Comparison of ENCODE assay signal across 9 cellular contexts in the genomic region with DNA sequence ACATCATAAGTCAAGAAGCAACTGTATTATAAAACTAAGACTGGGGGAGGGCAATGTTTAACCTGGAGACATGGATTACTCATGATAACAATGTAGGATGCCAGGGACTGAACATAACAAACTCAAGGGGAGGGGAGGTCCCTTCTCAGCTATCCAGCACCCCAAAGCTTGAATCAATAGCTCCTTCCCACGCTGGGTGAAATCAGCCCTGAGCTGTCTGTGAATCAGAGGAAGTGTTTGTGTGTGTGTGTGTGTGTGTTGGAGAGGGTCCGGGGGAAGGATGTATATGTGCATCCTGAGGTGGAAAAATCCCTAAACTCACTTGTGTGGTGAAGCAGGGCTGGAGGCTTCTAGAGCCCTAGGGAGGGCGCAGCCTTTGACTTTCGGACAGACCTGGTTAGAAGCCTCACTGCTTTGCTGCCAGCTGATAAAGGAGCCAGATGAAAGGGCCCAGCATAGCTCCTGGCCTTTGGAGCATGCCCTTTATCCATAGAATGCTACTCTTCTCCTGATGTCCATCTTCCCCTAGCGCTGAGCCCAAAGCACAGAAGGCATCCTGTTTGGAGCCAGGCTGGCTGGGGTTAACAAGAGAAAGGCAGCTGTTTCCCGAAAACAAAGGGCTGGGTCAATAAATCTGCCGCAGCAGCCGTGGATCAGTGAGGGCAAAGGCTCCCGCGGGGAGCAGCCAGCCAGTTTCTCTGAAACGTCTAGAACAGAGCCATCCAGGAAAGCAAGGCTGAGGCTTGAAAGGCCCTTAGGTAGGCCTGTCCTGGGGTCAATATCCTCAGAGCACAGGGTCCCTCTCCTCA. TPM values are rescaled to one million over a fixed set of nuclear protein-coding genes. Genes with fewer than 3 reads are reported as not detected.
DNase-seq lines count a peak whose midpoint lies in the region; ATAC-seq, FAIRE-seq and TF ChIP-seq lines count a peak whose summit lies in the region.
"Had no signal": no experiment of that assay in that cellular context is flagged by ENCODE, and none has a peak within 500 bp of the region (broad histone marks: within the 10 kb centered on the region; RNA-seq: fewer than 3 reads in every experiment).

No MANE protein-coding gene starts in this region.

- peak; percentile 82 for DNase-seq in M059J (ENCODE audit: low read depth)
- peak; percentile 98 for DNase-seq in bronchial epithelial cell (ENCODE audit: low read depth)
- no peak for DNase-seq in GOT3 (lab: John Stamatoyannopoulos, UW)
- DNase-seq in GF-D8 (lab: John Stamatoyannopoulos, UW), result no peak
- no peak for DNase-seq in HuH-7 (ENCODE audit: low spot score)

- H3K36me3 ChIP-seq in BLaER1 (no peaks in the 10 kb centered on the region), bronchial epithelial cell (ENCODE audit: control insufficient read depth, insufficient read depth, low read length) (no peaks in the 10 kb centered on the region), muscle layer of duodenum (ENCODE audit: control insufficient read depth in 1 of 2, insufficient read depth in 2 of 2, low read length in 2 of 2) (no peaks in the 10 kb centered on the region)

- H3K27ac ChIP-seq in BLaER1 (no peak overlapping the region), muscle layer of duodenum (ENCODE audit: low read length) (peak overlapping the region; percentile 8)

- H3K9ac ChIP-seq in BLaER1, result no peak overlapping the region

- no peaks in the 10 kb centered on the region for H3K9me3 ChIP-seq in BLaER1
- no peaks in the 10 kb centered on the region for H3K9me3 ChIP-seq in muscle layer of duodenum (ENCODE audit: control insufficient read depth in 1 of 2, low read length in 2 of 2)

- H4K20me1 ChIP-seq in BLaER1, result no peaks in the 10 kb centered on the region

- no peak for TF ChIP-seq CTCF in bronchial epithelial cell (IDR thresholded peaks at IDR 0.05; ENCODE audit: insufficient read depth, low read length, severe bottlenecking)

- H3K4me3 ChIP-seq in BLaER1 (no peak overlapping the region), bronchial epithelial cell (ENCODE audit: low read depth, low read length) (no peak overlapping the region), muscle layer of duodenum (ENCODE audit: low read depth in 1 of 2, low read length in 2 of 2) (no peak overlapping the region)

- H3K27me3 ChIP-seq in BLaER1, result no peaks in the 10 kb centered on the region
- no peaks in the 10 kb centered on the region for H3K27me3 ChIP-seq in bronchial epithelial cell (ENCODE audit: control insufficient read depth, insufficient read depth, low read length)
- no peaks in the 10 kb centered on the region for H3K27me3 ChIP-seq in muscle layer of duodenum (ENCODE audit: low read depth, low read length)

- peaks cover 12% of the 10 kb centered on the region for H3K4me1 ChIP-seq in BLaER1
- H3K4me1 ChIP-seq in muscle layer of duodenum (ENCODE audit: control insufficient read depth in 1 of 2, insufficient read depth in 2 of 2, low read length in 2 of 2), result peaks cover 4 to 10% of the 10 kb centered on the region in 2 donors

- no peak for ATAC-seq in GM18498 (IDR thresholded peaks at IDR 0.05; ENCODE audit: unreplicated experiment)

- no peak for FAIRE-seq in bronchial epithelial cell (lab: Jason Lieb, UNC)
- FAIRE-seq: colon had no signal

- peak overlapping the region; percentile 60 for H3K4me2 ChIP-seq in BLaER1

RNA-seq across cellular contexts. Expression of gene TNKS1BP1, which starts 35.8 kb away (rescaled TPM):
- 18.4 and 44.4 TPM in 2 replicates for total RNA-seq in M059J (2014; rRNA removed; shearing (Covaris generic))
- total RNA-seq in bronchial epithelial cell, result 67.9 and 160 TPM in 2 replicates

RNA-seq across cellular contexts. Expression of gene SSRP1, which starts 46.7 kb away (rescaled TPM):
- 96.0 and 145 TPM in 2 replicates for total RNA-seq in M059J (2014; rRNA removed; shearing (Covaris generic))
- total RNA-seq in bronchial epithelial cell, result 96.6 and 100 TPM in 2 replicates

RNA-seq across cellular contexts. Expression of gene P2RX3, which starts 49.2 kb away (rescaled TPM):
- total RNA-seq in M059J (2014; rRNA removed; shearing (Covaris generic)), result not detected in 2 replicates
- total RNA-seq in bronchial epithelial cell, result not detected in 2 replicates

RNA-seq across cellular contexts. Expression of gene APLNR, which starts 51.9 kb away (rescaled TPM):
- not detected in 2 replicates for total RNA-seq in M059J (2014; rRNA removed; shearing (Covaris generic))
- total RNA-seq in bronchial epithelial cell, result not detected in 2 replicates

Comparison
In these comparisons a context has a peak if more than half of its experiments do, and no peak if none do; other contexts are left out.
1. DNase-seq: peak in M059J (single experiment) and bronchial epithelial cell (single experiment); none in GOT3 (single experiment), GF-D8 (single experiment) and HuH-7 (single experiment).